8 cellular contexts compared by ENCODE assay signal in genomic region chr1:169106095-169106920, GRCh38. TPM values are rescaled to one million over a fixed set of nuclear protein-coding genes. Genes with fewer than 3 reads are reported as not detected.
DNase-seq lines count a peak whose midpoint lies in the region; ATAC-seq, FAIRE-seq and TF ChIP-seq lines count a peak whose summit lies in the region.

ATP1B1 (plus strand) TSS chr1:169106690; CDS start chr1:169106830, 140 bp downstream.

- H3K27ac Mint-ChIP-seq in Calu3 (ENCODE audit: unreplicated experiment): no peak within 1 kb of the TSS
- peak within 1 kb of the TSS; percentile 97 for H3K27ac Mint-ChIP-seq in mesothelial cell of epicardium

- no peaks in the 10 kb centered on the region for H3K9me3 Mint-ChIP-seq in Calu3 (ENCODE audit: low read depth, unreplicated experiment)
- H3K9me3 Mint-ChIP-seq in mesothelial cell of epicardium: no peaks in the 10 kb centered on the region

- H3K4me3 Mint-ChIP-seq in Calu3 (ENCODE audit: low read depth, unreplicated experiment) (peak within 1 kb of the TSS; percentile 91), mesothelial cell of epicardium (peak within 1 kb of the TSS; percentile 84)

- no TSS peak for BruUV-seq in Calu3 (replicated peaks; lab: Mats Ljungman, UMichigan)

- ATAC-seq in GM21367 (IDR thresholded peaks at IDR 0.05; ENCODE audit: unreplicated experiment): peak; percentile 83

- in situ Hi-C loops in endometrial microvascular endothelial cells (cut with HindIII; ENCODE audit: inconsistent ontology term, low pct_unique_long_range_greater_than_20kb, low sequenced_read_pairs): no loop called here

- TF ChIP-seq CTCF in Calu3 (IDR thresholded peaks at IDR 0.05; ENCODE audit: unreplicated experiment) (peak; percentile 53), mesothelial cell of epicardium (IDR thresholded peaks at IDR 0.05; ENCODE audit: unreplicated experiment) (peak; percentile 83)

- H3K36me3 Mint-ChIP-seq in Calu3 (ENCODE audit: insufficient read depth, unreplicated experiment): peaks cover 71% of the 10 kb centered on the region
- H3K36me3 Mint-ChIP-seq in mesothelial cell of epicardium: no peaks in the 10 kb centered on the region

- H3K27me3 Mint-ChIP-seq in Calu3 (ENCODE audit: unreplicated experiment) (no peaks in the 10 kb centered on the region), mesothelial cell of epicardium (ENCODE audit: low read depth) (no peaks in the 10 kb centered on the region)

- peaks cover 28% of the 10 kb centered on the region for H3K4me1 Mint-ChIP-seq in Calu3 (ENCODE audit: low read depth, unreplicated experiment)
- peaks cover 47% of the 10 kb centered on the region for H3K4me1 Mint-ChIP-seq in mesothelial cell of epicardium

- intact Hi-C loops in Calu3 (cut with micrococcal nuclease; ENCODE audit: unreplicated experiment): loop anchor here (5.0 to 10.0 kb wide), 3 partner anchors 59 to 502 kb away; no protein-coding TSS in a partner anchor

- FAIRE-seq in HTR-8/SVneo (lab: Jason Lieb, UNC): no peak

- CTCF ChIA-PET in Calu3 (lab: Charles Lee): interaction anchor here (0.5 to 5.0 kb wide), 10 partner anchors 13 to 503 kb away, joined by 3 to 26 read pairs (median 4); no protein-coding TSS in a partner anchor

- peak; percentile 98 for DNase-seq in Calu3
- DNase-seq in HTR-8/SVneo (ENCODE audit: insufficient read length, low spot score): peak; percentile 82
- peak; percentile 78 for DNase-seq in NOMO-1 treated with dmso at 0.1 percent for 144 hours (lab: John Stamatoyannopoulos, UW; ENCODE audit: unreplicated experiment)
- peak; percentile 35 for DNase-seq in activated CD8-positive, alpha-beta memory T cell treated with anti-CD3 and anti-CD28 coated beads, Interleukin-2, amount 50 U/mL, for 24 hours (ENCODE audit: extremely low read depth)
- peak; percentile 86 to 92 for DNase-seq in mesothelial cell of epicardium (ENCODE audit: low spot score in 2 of 2, unreplicated experiment in 2 of 2)
- DNase-seq in stimulated activated CD8-positive, alpha-beta memory T cell treated with anti-CD3 and anti-CD28 coated beads, Interleukin-15, amount 100 ng/mL, for 48 hours (ENCODE audit: low read depth in 2 of 2): peak; percentile 70 to 78

RNA-seq across cellular contexts. Expression of gene ATP1B1, which starts in this region (rescaled TPM):
- total RNA-seq in Calu3 (2022): 621 and 626 TPM in 2 replicates
- total RNA-seq in endometrial microvascular endothelial cells (ENCODE audit: inconsistent ontology term): 46.4 TPM
- 76.4 to 81.7 TPM (median 81.4 TPM) in 3 replicates for total RNA-seq in mesothelial cell of epicardium

Comparison
In these comparisons a context has a peak if more than half of its experiments do, and no peak if none do; other contexts are left out.
1. Peak in every context shown above with its lines: DNase-seq and ATAC-seq.
2. DNase-seq: peak in every context shown above with its lines; median percentile 98 in Calu3; 89 in mesothelial cell of epicardium; 82 in HTR-8/SVneo; 78 in NOMO-1 treated with dmso at 0.1 percent for 144 hours; 74 in stimulated activated CD8-positive, alpha-beta memory T cell treated with anti-CD3 and anti-CD28 coated beads, Interleukin-15, amount 100 ng/mL, for 48 hours; 35 in activated CD8-positive, alpha-beta memory T cell treated with anti-CD3 and anti-CD28 coated beads, Interleukin-2, amount 50 U/mL, for 24 hours.